In the genomic region with DNA sequence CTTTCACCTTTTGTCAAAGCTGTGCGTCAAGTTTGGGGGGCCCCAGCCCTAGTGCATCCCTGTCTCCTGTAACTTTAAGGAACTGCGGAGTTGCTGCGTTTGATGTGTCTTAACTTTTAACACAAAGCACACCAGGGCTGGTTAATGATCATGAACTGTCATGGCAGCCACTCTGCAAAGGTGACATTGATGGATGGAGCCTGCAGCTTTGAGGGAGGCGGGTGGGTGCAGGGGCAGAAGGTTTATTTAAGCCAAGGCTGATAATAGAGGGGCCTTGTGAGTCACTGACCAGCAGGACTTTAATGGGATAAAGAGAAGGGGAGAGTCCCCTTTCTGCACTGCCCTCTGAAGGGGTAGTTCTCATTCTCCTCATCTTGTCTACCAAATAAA, we compare ENCODE assay signal across 26 cellular contexts.
"Had no signal": no experiment of that assay in that cellular context is flagged by ENCODE, and none has a peak within 500 bp of the region (broad histone marks: within the 10 kb centered on the region; RNA-seq: fewer than 3 reads in every experiment).

No MANE protein-coding gene starts in this region.

- H3K9me3 ChIP-seq: adrenal gland, colonic mucosa, mucosa of descending colon, prostate gland had no signal

- H3K9me3 Mint-ChIP-seq: activated T-cell treated with anti-CD3 and anti-CD28 coated beads, Interleukin-2, amount 50 U/mL, for 24 hours; activated T-helper 2 cell treated with anti-CD3 and anti-CD28 coated beads, Interferon-gamma antibody, Interleukin-2, Interleukin-4, amounts not matched to agents 10 μg/mL and 5 μg/mL and 100 μg/mL, durations not matched to agents 14 hours and 24 hours and 36 hours; effector memory CD8-positive, alpha-beta T cell; neural crest cell; T-helper 1 cell treated with Interleukin-12 subunit alpha and Interleukin-12 subunit beta and Interleukin-4 antibody, amounts not matched to agents 30 μg/mL and 1 μg/mL, for 36 hours had no signal

- H3K27ac Mint-ChIP-seq: activated naive CD8-positive, alpha-beta T cell; activated T-cell treated with anti-CD3 and anti-CD28 coated beads, Interleukin-2, amount 50 U/mL, for 24 hours; activated T-helper 2 cell treated with anti-CD3 and anti-CD28 coated beads, Interferon-gamma antibody, Interleukin-2, Interleukin-4, amounts not matched to agents 10 μg/mL and 5 μg/mL and 100 μg/mL, durations not matched to agents 14 hours and 24 hours and 36 hours; effector memory CD8-positive, alpha-beta T cell; naive B cell; T-helper 1 cell treated with Interleukin-12 subunit alpha and Interleukin-12 subunit beta and Interleukin-4 antibody, amounts not matched to agents 30 μg/mL and 1 μg/mL, for 36 hours; WTC11 had no signal

- H3K4me1 ChIP-seq: adrenal gland, colonic mucosa, prostate gland, spleen had no signal

- H3K36me3 Mint-ChIP-seq: activated naive CD8-positive, alpha-beta T cell; naive B cell; WTC11 had no signal

- H3K4me3 Mint-ChIP-seq: activated naive CD8-positive, alpha-beta T cell; activated T-cell treated with anti-CD3 and anti-CD28 coated beads, Interleukin-2, amount 50 U/mL, for 24 hours; effector memory CD8-positive, alpha-beta T cell; naive B cell; neural crest cell; T-helper 1 cell treated with Interleukin-12 subunit alpha and Interleukin-12 subunit beta and Interleukin-4 antibody, amounts not matched to agents 30 μg/mL and 1 μg/mL, for 36 hours; WTC11 had no signal

- H3K4me1 Mint-ChIP-seq: naive B cell had no signal

- H3K4me3 ChIP-seq: adrenal gland, colonic mucosa, dorsolateral prefrontal cortex, mucosa of descending colon, prostate gland, spleen had no signal

- FAIRE-seq: astrocyte, endothelial cell of umbilical vein had no signal

- H3K27me3 ChIP-seq: adrenal gland, colonic mucosa, spleen had no signal

- DNase-seq: activated CD4-positive, alpha-beta T cell treated with anti-CD3 and anti-CD28 coated beads, Interleukin-2, amount 50 U/mL, for 4 hours; activated CD8-positive, alpha-beta memory T cell treated with anti-CD3 and anti-CD28 coated beads for 24 hours; activated CD8-positive, alpha-beta memory T cell treated with anti-CD3 and anti-CD28 coated beads, Interleukin-2, amount 50 U/mL, for 4 hours; activated naive CD4-positive, alpha-beta T cell; activated T-cell treated with anti-CD3 and anti-CD28 coated beads, Interleukin-2, amount 50 U/mL, for 24 hours; adrenal gland; colonic mucosa; dorsolateral prefrontal cortex; effector memory CD8-positive, alpha-beta T cell; foreskin melanocyte; hippocampal formation; left ventricle myocardium superior; mucosa of descending colon; naive B cell; spleen; stimulated activated CD4-positive, alpha-beta T cell treated with anti-CD3 and anti-CD28 coated beads, Interleukin-4, amount 100 ng/mL, for 24 hours; stimulated activated naive CD4-positive, alpha-beta T cell treated with Interleukin-2 at 50 U/mL for 16 hours; T1000 had no signal

- H3K27me3 Mint-ChIP-seq: activated naive CD8-positive, alpha-beta T cell; activated T-cell treated with anti-CD3 and anti-CD28 coated beads, Interleukin-2, amount 50 U/mL, for 24 hours had no signal

- H3K36me3 ChIP-seq: adrenal gland, colonic mucosa, prostate gland, spleen had no signal

- H3K27ac ChIP-seq: adrenal gland, colonic mucosa, dorsolateral prefrontal cortex, prostate gland, spleen had no signal
